Comparison of ENCODE assay signal across 8 cellular contexts in the genomic region with DNA sequence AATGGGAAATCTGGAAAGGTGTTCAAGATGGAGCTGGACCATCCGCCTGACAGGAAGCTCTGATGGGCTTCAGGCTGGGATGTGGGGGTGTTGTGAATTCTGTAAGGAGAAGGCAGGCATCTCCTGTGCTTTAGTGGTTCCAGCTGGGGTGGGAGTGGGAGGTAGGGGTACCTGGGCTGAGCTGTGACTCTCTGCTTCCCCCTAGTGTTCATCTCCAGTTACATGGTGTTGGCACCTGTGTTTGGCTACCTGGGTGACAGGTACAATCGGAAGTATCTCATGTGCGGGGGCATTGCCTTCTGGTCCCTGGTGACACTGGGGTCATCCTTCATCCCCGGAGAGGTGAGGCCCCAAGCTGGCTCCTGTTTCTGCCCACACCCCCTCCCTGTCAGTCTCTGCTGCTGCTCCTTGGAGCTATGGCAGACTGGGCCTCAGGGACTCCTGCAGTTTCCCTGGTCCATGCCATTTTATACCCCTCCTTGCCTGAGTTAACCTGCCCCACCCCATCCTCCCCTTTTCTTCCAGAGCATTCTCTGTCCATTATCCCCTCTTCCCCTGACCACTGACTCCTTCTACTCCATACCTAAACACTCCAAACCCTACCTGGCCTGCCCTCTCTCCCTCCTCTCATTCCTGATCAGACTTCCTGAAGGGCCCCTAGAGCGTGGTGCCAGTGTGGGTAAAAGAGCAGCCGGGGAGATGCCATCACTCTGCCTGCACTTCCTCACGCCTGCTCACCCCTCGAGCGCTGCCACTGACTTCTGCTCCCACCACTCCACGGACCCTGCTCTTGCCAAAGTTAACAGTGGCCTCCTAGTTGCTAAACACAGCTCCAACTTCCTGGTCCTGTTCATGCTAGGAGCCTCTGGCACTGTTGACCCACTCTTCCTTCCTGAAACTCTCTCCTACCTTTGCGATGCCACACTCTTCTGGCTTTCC. TPM values are rescaled to one million over a fixed set of nuclear protein-coding genes. Genes with fewer than 3 reads are reported as not detected.
DNase-seq lines count a peak whose midpoint lies in the region; ATAC-seq and TF ChIP-seq lines count a peak whose summit lies in the region.

No MANE protein-coding gene starts in this region.

- peak in 9 of 12 donors; percentile 5 to 34 (median 21) for TF ChIP-seq CTCF in heart left ventricle (IDR thresholded peaks at IDR 0.05)
- peak; percentile 38 for TF ChIP-seq CTCF in fibroblast of the aortic adventitia (IDR thresholded peaks at IDR 0.05; ENCODE audit: insufficient read depth, low read length)
- TF ChIP-seq CTCF in upper lobe of right lung (IDR thresholded peaks at IDR 0.05) = peak; percentile 41
- TF ChIP-seq CTCF in lower leg skin (IDR thresholded peaks at IDR 0.05) = no peak

- H3K27ac ChIP-seq in heart left ventricle (no peak overlapping the region), upper lobe of right lung (no peak overlapping the region)

- no peaks in the 10 kb centered on the region for H3K9me3 ChIP-seq in heart left ventricle
- H3K9me3 ChIP-seq in upper lobe of right lung = no peaks in the 10 kb centered on the region

- H3K4me3 ChIP-seq in heart left ventricle (no peak overlapping the region), fibroblast of the aortic adventitia (ENCODE audit: low read depth, low read length) (no peak overlapping the region), upper lobe of right lung (no peak overlapping the region), lower leg skin (ENCODE audit: low read depth, poor library complexity, severe bottlenecking) (no peak overlapping the region)

- no peaks in the 10 kb centered on the region for H3K27me3 ChIP-seq in heart left ventricle
- no peaks in the 10 kb centered on the region for H3K27me3 ChIP-seq in upper lobe of right lung

- TF ChIP-seq POLR2A in heart left ventricle (IDR thresholded peaks at IDR 0.05) = no peak
- no peak for TF ChIP-seq POLR2A in lower leg skin (IDR thresholded peaks at IDR 0.05)

- DNase-seq in heart left ventricle (no peak), left ventricle myocardium superior (no peak), NCI-H69 (lab: John Stamatoyannopoulos, UW) (peak; percentile 54), fibroblast of the aortic adventitia (ENCODE audit: low read depth) (no peak), upper lobe of right lung (no peak), lower leg skin (ENCODE audit: low spot score in 2 of 2) (no peak), C1 segment of cervical spinal cord (lab: John Stamatoyannopoulos, UW) (no peak)

- ATAC-seq in heart left ventricle (no peak), left ventricle myocardium superior (no peak), upper lobe of right lung (peak; percentile 8), GM18517 (IDR thresholded peaks at IDR 0.05; ENCODE audit: unreplicated experiment) (no peak)

- H3K4me1 ChIP-seq in heart left ventricle (peaks cover 0 to 24% (median 13%) of the 10 kb centered on the region in 12 donors), upper lobe of right lung (peaks cover 16% of the 10 kb centered on the region)

- H3K36me3 ChIP-seq in heart left ventricle (peaks cover 0 to 65% (median 50%) of the 10 kb centered on the region in 9 donors), upper lobe of right lung (peaks cover 40% of the 10 kb centered on the region)

- WGBS in heart left ventricle, 4 donors = 83 to 88% (median 85%) methylated on average over 11 of the region's 11 CpGs
- 79 to 80% methylated on average over 11 of the region's 11 CpGs for WGBS in lower leg skin, 2 donors

- intact Hi-C loops in heart left ventricle (cut with DNase I) = no loop called here
- intact Hi-C loops in left ventricle myocardium superior (cut with micrococcal nuclease) = no loop called here
- intact Hi-C loops in upper lobe of right lung (cut with DNase I) = no loop called here
- intact Hi-C loops in lower leg skin (cut with DNase I; ENCODE audit: low total_unique reads) = no loop called here

RNA-seq across cellular contexts. Expression of a gene that starts 3.4 kb away (rescaled TPM):
- total RNA-seq in heart left ventricle (10 to 100 TPM; 13.4 to 33.0 (median 16.6) TPM), left ventricle myocardium superior (17.9 TPM), fibroblast of the aortic adventitia (ENCODE audit: low replicate concordance) (27.1 and 85.8 TPM in 2 replicates), upper lobe of right lung (52.2 TPM), lower leg skin (10 to 100 TPM; 24.2 to 34.6 (median 34.0) TPM)
- 10 to 100 TPM; 26.9 to 43.2 TPM for polyA plus RNA-seq in heart left ventricle

RNA-seq across cellular contexts. Expression of a gene that starts 6.9 kb away (rescaled TPM):
- total RNA-seq in heart left ventricle = 1 to 10 TPM in 5 of 9 donors, under 1 TPM in 3, not detected in 1; 0.62 to 7.7 (median 1.4) TPM
- 1 to 10 TPM; 1.3 to 2.9 TPM for polyA plus RNA-seq in heart left ventricle
- total RNA-seq in left ventricle myocardium superior = 1.6 TPM
- 1.1 and 1.9 TPM in 2 replicates for total RNA-seq in fibroblast of the aortic adventitia (ENCODE audit: low replicate concordance)
- 13.4 TPM for total RNA-seq in upper lobe of right lung
- total RNA-seq in lower leg skin = 1 to 10 TPM in 3 of 4 donors, under 1 TPM in 1; 0.88 to 9.0 (median 3.3) TPM

RNA-seq across cellular contexts. Expression of a gene that starts 27.2 kb away (rescaled TPM):
- total RNA-seq in heart left ventricle (10 to 100 TPM; 11.1 to 25.3 (median 19.5) TPM), left ventricle myocardium superior (20.1 TPM), fibroblast of the aortic adventitia (ENCODE audit: low replicate concordance) (22.1 and 59.2 TPM in 2 replicates), upper lobe of right lung (36.3 TPM), lower leg skin (10 to 100 TPM; 22.0 to 32.8 (median 25.1) TPM)
- polyA plus RNA-seq in heart left ventricle = 10 to 100 TPM; 12.7 to 23.4 TPM

RNA-seq across cellular contexts. Expression of a gene that starts 46.2 kb away (rescaled TPM):
- total RNA-seq in heart left ventricle (under 1 TPM in 2 of 9 donors, not detected in 7; 0.21 to 0.44 TPM), left ventricle myocardium superior (not detected), fibroblast of the aortic adventitia (ENCODE audit: low replicate concordance) (0.33 TPM in 1 of 2 replicates, not detected in the other), upper lobe of right lung (not detected), lower leg skin (1 to 10 TPM in 1 of 4 donors, under 1 TPM in 1, not detected in 2; 0.26 to 1.1 TPM)
- under 1 TPM; 0.10 to 0.23 TPM for polyA plus RNA-seq in heart left ventricle

RNA-seq across cellular contexts. Expression of a gene that starts 52.9 kb away (rescaled TPM):
- total RNA-seq in heart left ventricle (10 to 100 TPM; 10.2 to 22.3 (median 14.7) TPM), left ventricle myocardium superior (20.5 TPM), fibroblast of the aortic adventitia (ENCODE audit: low replicate concordance) (27.4 and 30.4 TPM in 2 replicates), upper lobe of right lung (23.4 TPM), lower leg skin (100 to 1,000 TPM in 2 of 4 donors, 10 to 100 TPM in 2; 80.7 to 124 (median 94.9) TPM)
- 10 to 100 TPM; 22.3 to 31.1 TPM for polyA plus RNA-seq in heart left ventricle

Comparison
In these comparisons a context has a peak if more than half of its experiments do, and no peak if none do; other contexts are left out.
1. CTCF ChIP-seq: peak in heart left ventricle (9 of 12), fibroblast of the aortic adventitia (single experiment) and upper lobe of right lung (single experiment); none in lower leg skin (0 of 3).